ENCODE assay signal across 8 cellular contexts in the genomic region with DNA sequence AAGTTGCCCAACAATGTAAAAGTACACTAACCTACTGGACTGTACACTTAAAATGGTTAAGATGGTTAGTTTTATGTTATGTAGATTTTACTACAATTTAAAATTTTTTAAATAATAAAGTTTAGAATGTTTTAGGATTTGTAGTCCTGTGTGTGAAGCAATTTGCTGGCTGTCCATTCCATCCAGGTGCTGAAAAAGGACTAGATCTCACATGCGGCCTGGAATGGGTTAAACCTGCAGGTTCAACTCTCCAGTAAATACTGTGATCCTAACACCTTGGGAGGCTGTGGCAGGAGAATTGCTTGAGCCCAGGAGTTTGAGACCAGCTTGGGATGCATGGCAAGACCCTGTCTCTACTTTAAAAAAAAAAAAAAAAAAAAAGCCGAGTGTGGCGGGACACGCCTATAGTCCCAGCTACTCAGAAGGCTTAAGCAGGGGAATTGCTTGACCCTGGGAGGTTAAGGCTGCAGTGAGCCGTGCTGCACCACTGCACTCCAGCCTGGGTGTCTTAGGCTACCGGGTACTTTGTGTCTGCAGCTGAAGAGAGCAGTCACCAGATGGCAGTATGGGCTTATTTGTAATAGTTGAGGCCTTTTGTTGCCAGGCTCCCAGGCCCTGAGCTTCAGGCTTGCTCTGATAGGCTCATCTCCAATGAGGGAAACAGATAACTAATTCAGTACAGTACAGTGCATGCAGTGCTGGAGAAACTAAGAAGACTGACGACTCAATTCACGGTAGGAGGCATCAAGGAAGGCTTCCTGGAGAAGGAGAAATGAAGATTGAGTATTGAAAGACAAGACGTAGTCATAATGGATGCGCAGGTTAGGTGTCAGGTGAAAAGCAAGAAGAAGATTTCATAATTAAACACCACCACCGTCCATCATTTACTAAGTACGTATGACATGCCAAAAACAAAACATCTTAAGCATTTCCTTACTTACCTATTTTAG.
DNase-seq lines count a peak whose midpoint lies in the region; ATAC-seq and TF ChIP-seq lines count a peak whose summit lies in the region.

No MANE protein-coding gene starts in this region.

- H3K36me3 ChIP-seq in MG63 = no peaks in the 10 kb centered on the region

- peak; percentile 71 for TF ChIP-seq CTCF in AG04449 (IDR thresholded peaks at IDR 0.05; ENCODE audit: insufficient read depth, low read length, missing control alignments)
- TF ChIP-seq CTCF in RWPE1 (conservative IDR thresholded peaks at IDR 0.05; ENCODE audit: low read depth) = peak; percentile 72

- POLR2A ChIA-PET in AG04449 (lab: Yijun Ruan, JAX) = no interaction called here
- POLR2A ChIA-PET in RWPE1 (lab: Yijun Ruan, JAX; ENCODE audit: low non-redundant PET) = no interaction called here

- H3K4me3 ChIP-seq in AG04449 (ENCODE audit: low read depth, low read length) = no peak overlapping the region
- H3K4me3 ChIP-seq in MG63 = no peak overlapping the region

- 0 out of 2 replicates have a peak, but pooled peaks cover 2% of the 10 kb centered on the region for H3K27me3 ChIP-seq in MG63

- no peak overlapping the region for H3K27ac ChIP-seq in RWPE1

- peak; percentile 55 for ATAC-seq in GM18868 (IDR thresholded peaks at IDR 0.05; ENCODE audit: unreplicated experiment)

- no peak for DNase-seq in AG04449 (ENCODE audit: low read depth, low spot score)
- peak; percentile 54 for DNase-seq in MG63
- peak; percentile 51 for DNase-seq in RWPE1 (ENCODE audit: low spot score)
- peak; percentile 15 for DNase-seq in activated gamma-delta T cell treated with anti-CD3 and anti-CD28 coated beads, Interleukin-2, amount 50 U/mL, for 16 hours (ENCODE audit: low read depth)
- peak; percentile 82 for DNase-seq in glomerular visceral epithelial cell (ENCODE audit: extremely low spot score)
- DNase-seq in pons (ENCODE audit: low spot score) = peak; percentile 80
- DNase-seq in T1000 (lab: John Stamatoyannopoulos, UW) = no peak

- H3K9me3 ChIP-seq in MG63 = no peaks in the 10 kb centered on the region

- CTCF ChIA-PET in AG04449 (lab: Yijun Ruan, JAX) = interaction anchor here (0.6 to 12.9 kb wide), 36 partner anchors 7 to 1042 kb away, joined by 3 to 289 read pairs (median 5); a partner anchor contains a TSS
- CTCF ChIA-PET in RWPE1 (lab: Yijun Ruan, JAX) = interaction anchor here (0.5 to 1.3 kb wide), 10 partner anchors 9 to 842 kb away, joined by 3 to 5 read pairs (median 3); no protein-coding TSS in a partner anchor

Comparison
In these comparisons a context has a peak if more than half of its experiments do, and no peak if none do; other contexts are left out.
1. DNase-seq: peak in MG63 (single experiment), RWPE1 (single experiment), activated gamma-delta T cell treated with anti-CD3 and anti-CD28 coated beads, Interleukin-2, amount 50 U/mL, for 16 hours (single experiment), glomerular visceral epithelial cell (single experiment) and pons (single experiment); none in AG04449 (single experiment) and T1000 (single experiment).